23 cellular contexts compared by ENCODE assay signal in genomic region chr13:23651887-23652286, GRCh38.
"Had no signal": no experiment of that assay in that cellular context is flagged by ENCODE, and none has a peak within 500 bp of the region (broad histone marks: within the 10 kb centered on the region; RNA-seq: fewer than 3 reads in every experiment).

No MANE protein-coding gene starts in this region.

- H3K4me3 ChIP-seq: colonic mucosa, dorsolateral prefrontal cortex, gastrocnemius medialis, left ventricle myocardium inferior, lung, right lobe of liver, suprapubic skin, tibial artery, upper lobe of right lung had no signal

- H3K27ac Mint-ChIP-seq: activated CD4-positive, alpha-beta T cell treated with anti-CD3 and anti-CD28 coated beads for 36 hours; activated naive CD4-positive, alpha-beta T cell treated with anti-CD3 and anti-CD28 coated beads, Interleukin-2, amount 10 ng/mL, durations not matched to agents 7 days and 5 days; nephron progenitor cell; stimulated activated memory B cell treated with anti-CD40 and anti-IgM and Interleukin-4, amounts not matched to agents 10 μg/mL and 1 μg/mL and 100 μg/mL, for 72 hours had no signal

- H3K36me3 ChIP-seq: colonic mucosa, gastrocnemius medialis, left ventricle myocardium inferior, neutrophil, right lobe of liver, suprapubic skin, tibial artery, upper lobe of right lung had no signal

- H3K4me1 Mint-ChIP-seq: activated CD4-positive, alpha-beta T cell treated with anti-CD3 and anti-CD28 coated beads for 36 hours had no signal

- H3K4me1 ChIP-seq: colonic mucosa, gastrocnemius medialis, right lobe of liver, tibial artery had no signal

- DNase-seq: activated CD4-positive, alpha-beta T cell treated with anti-CD3 and anti-CD28 coated beads for 36 hours; activated CD4-positive, CD25-positive, alpha-beta regulatory T cell; activated CD8-positive, alpha-beta memory T cell treated with anti-CD3 and anti-CD28 coated beads for 24 hours; activated gamma-delta T cell; activated naive CD4-positive, alpha-beta T cell treated with anti-CD3 and anti-CD28 coated beads, Interleukin-2, amount 10 ng/mL, durations not matched to agents 7 days and 5 days; colonic mucosa; dorsolateral prefrontal cortex; effector memory CD4-positive, alpha-beta T cell; erythroblast; gastrocnemius medialis; glutamatergic neuron; islet precursor cell; left ventricle myocardium inferior; mesendoderm; nephron progenitor cell; right lobe of liver; stimulated activated CD4-positive, alpha-beta T cell treated with anti-CD3 and anti-CD28 coated beads, Interleukin-4, amount 100 ng/mL, for 24 hours; tibial artery; upper lobe of right lung had no signal

- H3K4me3 Mint-ChIP-seq: activated CD4-positive, alpha-beta T cell treated with anti-CD3 and anti-CD28 coated beads for 36 hours; activated naive CD4-positive, alpha-beta T cell treated with anti-CD3 and anti-CD28 coated beads, Interleukin-2, amount 10 ng/mL, durations not matched to agents 7 days and 5 days; nephron progenitor cell; stimulated activated memory B cell treated with anti-CD40 and anti-IgM and Interleukin-4, amounts not matched to agents 10 μg/mL and 1 μg/mL and 100 μg/mL, for 72 hours had no signal

- H3K9me3 ChIP-seq: colonic mucosa, gastrocnemius medialis, left ventricle myocardium inferior, neutrophil, right lobe of liver, suprapubic skin, tibial artery, upper lobe of right lung had no signal

- H3K36me3 Mint-ChIP-seq: activated naive CD4-positive, alpha-beta T cell treated with anti-CD3 and anti-CD28 coated beads, Interleukin-2, amount 10 ng/mL, durations not matched to agents 7 days and 5 days; stimulated activated memory B cell treated with anti-CD40 and anti-IgM and Interleukin-4, amounts not matched to agents 10 μg/mL and 1 μg/mL and 100 μg/mL, for 72 hours had no signal

- H3K9me3 Mint-ChIP-seq: activated naive CD4-positive, alpha-beta T cell treated with anti-CD3 and anti-CD28 coated beads, Interleukin-2, amount 10 ng/mL, durations not matched to agents 7 days and 5 days had no signal

- ATAC-seq: activated CD4-positive, alpha-beta T cell treated with anti-CD3 and anti-CD28 coated beads for 36 hours; gastrocnemius medialis; right lobe of liver; stimulated activated memory B cell treated with anti-CD40 and anti-IgM and Interleukin-4, amounts not matched to agents 10 μg/mL and 1 μg/mL and 100 μg/mL, for 72 hours; upper lobe of right lung had no signal

- H3K27me3 ChIP-seq: colonic mucosa, dorsolateral prefrontal cortex, gastrocnemius medialis, neutrophil, right lobe of liver, suprapubic skin, tibial artery, upper lobe of right lung had no signal

- H3K27ac ChIP-seq: colonic mucosa, dorsolateral prefrontal cortex, gastrocnemius medialis, neutrophil, right lobe of liver, suprapubic skin, tibial artery, upper lobe of right lung had no signal
